In the genomic region with DNA sequence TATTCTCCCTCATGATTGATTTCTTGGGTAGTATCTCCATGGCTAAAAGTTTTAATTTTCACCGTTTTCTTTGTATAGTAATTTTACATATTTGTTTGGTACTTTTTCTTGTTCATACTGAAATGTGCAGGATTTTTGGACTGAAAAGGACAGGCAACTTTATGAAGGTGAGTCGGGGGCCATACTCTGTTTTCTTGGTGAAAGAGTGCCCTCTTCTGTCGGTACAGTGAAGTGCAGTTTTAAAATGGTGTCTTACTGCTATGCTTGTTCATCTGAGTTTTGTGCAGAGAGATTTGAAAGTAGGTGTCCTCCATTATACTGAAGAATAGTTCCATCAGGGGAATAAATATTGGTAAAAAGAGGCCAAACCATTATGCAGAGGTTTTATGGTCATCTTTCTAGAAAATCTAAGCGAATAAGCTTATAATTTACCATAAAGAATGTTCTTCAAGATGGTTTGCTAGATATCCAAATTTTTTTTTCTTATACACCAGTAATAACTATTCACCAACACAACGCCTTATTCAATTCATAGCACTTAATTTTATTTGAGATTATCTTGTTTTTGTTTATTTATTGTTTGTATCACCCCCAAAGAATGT, we compare ENCODE assay signal across 8 cellular contexts. TPM values are rescaled to one million over a fixed set of nuclear protein-coding genes. Genes with fewer than 3 reads are reported as not detected.
DNase-seq lines count a peak whose midpoint lies in the region; ATAC-seq, FAIRE-seq and TF ChIP-seq lines count a peak whose summit lies in the region.

No MANE protein-coding gene starts in this region.

- FAIRE-seq in A204.1 (lab: Jason Lieb, UNC) (peak; percentile 88), pancreas (lab: Jason Lieb, UNC) (peak; percentile 64)

- intact Hi-C loops in pancreas (cut with DNase I), result loop anchor here in 1 of 3 donors (5.0 kb wide), 1 partner anchor 66 kb away; no protein-coding TSS in a partner anchor

- H3K4me2 ChIP-seq in OCI-LY1 (ENCODE audit: low read length), result no peak overlapping the region

- H3K36me3 ChIP-seq in OCI-LY1 (ENCODE audit: insufficient read depth, low read length), result no peaks in the 10 kb centered on the region
- no peaks in the 10 kb centered on the region for H3K36me3 ChIP-seq in pancreas

- 5 to 7% methylated on average over 5 of the region's 5 CpGs for WGBS in pancreas, 2 donors

- no peak overlapping the region for H3K4me3 ChIP-seq in OCI-LY1 (ENCODE audit: low read depth, low read length, poor library complexity, severe bottlenecking)
- H3K4me3 ChIP-seq in pancreas, result no peak overlapping the region

- H3K4me1 ChIP-seq in OCI-LY1 (ENCODE audit: insufficient read depth, low read length, severe bottlenecking), result no peaks in the 10 kb centered on the region
- H3K4me1 ChIP-seq in pancreas, result no peaks in the 10 kb centered on the region

- no peak overlapping the region for H3K4me3 Mint-ChIP-seq in endothelial cell (ENCODE audit: unreplicated experiment)

- no peak overlapping the region for H3K27ac Mint-ChIP-seq in endothelial cell (ENCODE audit: unreplicated experiment)

- no peaks in the 10 kb centered on the region for H3K4me1 Mint-ChIP-seq in endothelial cell (ENCODE audit: unreplicated experiment)

- peaks cover 1% of the 10 kb centered on the region for H3K27me3 Mint-ChIP-seq in endothelial cell (ENCODE audit: unreplicated experiment)

- no peaks in the 10 kb centered on the region for H4K20me1 ChIP-seq in OCI-LY1 (ENCODE audit: insufficient read depth, low read length)

- no peaks in the 10 kb centered on the region for H3K36me3 Mint-ChIP-seq in endothelial cell (ENCODE audit: low read depth, unreplicated experiment)

- ATAC-seq in HG03342 (IDR thresholded peaks at IDR 0.05; ENCODE audit: unreplicated experiment) (peak; percentile 76), pancreas (peak in 3 of 4 donors; percentile 65 to 84 (median 73)), HG03045 (IDR thresholded peaks at IDR 0.05; ENCODE audit: unreplicated experiment) (no peak)

- TF ChIP-seq CTCF in OCI-LY1 (IDR thresholded peaks at IDR 0.05; ENCODE audit: low read length), result peak; percentile 90
- TF ChIP-seq CTCF in endothelial cell (IDR thresholded peaks at IDR 0.05; ENCODE audit: unreplicated experiment), result peak; percentile 84
- TF ChIP-seq CTCF in pancreas (IDR thresholded peaks at IDR 0.05), result peak; percentile 45 to 59 (median 52)

- no peaks in the 10 kb centered on the region for H3F3A ChIP-seq in OCI-LY1 (ENCODE audit: insufficient read depth, low read length)

- H3K27me3 ChIP-seq in OCI-LY1 (ENCODE audit: insufficient read depth, low read length), result no peaks in the 10 kb centered on the region
- no peaks in the 10 kb centered on the region for H3K27me3 ChIP-seq in pancreas

- H3K9me3 Mint-ChIP-seq in endothelial cell (ENCODE audit: unreplicated experiment), result no peaks in the 10 kb centered on the region

- no peaks in the 10 kb centered on the region for H3K79me2 ChIP-seq in OCI-LY1 (ENCODE audit: insufficient read depth, low read length)

- no peaks in the 10 kb centered on the region for H3K9me3 ChIP-seq in OCI-LY1 (ENCODE audit: low read length)
- H3K9me3 ChIP-seq in pancreas, result no peaks in the 10 kb centered on the region

- H2AFZ ChIP-seq in OCI-LY1 (ENCODE audit: low read length), result no peak overlapping the region

- H3K27ac ChIP-seq in OCI-LY1 (ENCODE audit: low read depth, low read length, poor library complexity, severe bottlenecking) (no peak overlapping the region), pancreas (no peak overlapping the region)

- H3K9me2 ChIP-seq in OCI-LY1 (ENCODE audit: low read depth, low read length), result no peaks in the 10 kb centered on the region

- no peak overlapping the region for H3K9ac ChIP-seq in OCI-LY1 (ENCODE audit: low read length)

- DNase-seq in GDM1 (lab: John Stamatoyannopoulos, UW) (peak; percentile 18), endothelial cell (ENCODE audit: low spot score) (peak; percentile 63), pancreas (peak in 2 of 6 donors; percentile 15 to 33)
- DNase-seq in stimulated activated naive CD4-positive, alpha-beta T cell (lab: John Stamatoyannopoulos, UW), result no peak

RNA-seq across cellular contexts. Expression of gene SERPINB13, which starts 8.7 kb away (rescaled TPM):
- total RNA-seq in endothelial cell (ENCODE audit: unreplicated experiment), result not detected
- not detected for total RNA-seq in pancreas
- polyA plus RNA-seq in pancreas, result not detected

RNA-seq across cellular contexts. Expression of gene SERPINB12, which starts 36.3 kb away (rescaled TPM):
- total RNA-seq in endothelial cell (ENCODE audit: unreplicated experiment), result not detected
- not detected for total RNA-seq in pancreas
- not detected for polyA plus RNA-seq in pancreas

Comparison
In these comparisons a context has a peak if more than half of its experiments do, and no peak if none do; other contexts are left out.
1. DNase-seq: peak in GDM1 (single experiment) and endothelial cell (single experiment); none in stimulated activated naive CD4-positive, alpha-beta T cell (0 of 6).
2. Peak in every context shown above with its lines, with median percentiles within 50 percentile points of each other: CTCF ChIP-seq.